ENCODE assay signal across 26 cellular contexts in genomic region chr11:93603225-93603624, GRCh38.
"Had no signal": no experiment of that assay in that cellular context is flagged by ENCODE, and none has a peak within 500 bp of the region (broad histone marks: within the 10 kb centered on the region; RNA-seq: fewer than 3 reads in every experiment).

No MANE protein-coding gene starts in this region.

- H3K9me3 ChIP-seq: Peyer's patch, SJSA1 had no signal

- H3K27ac Mint-ChIP-seq: activated B cell treated with CpG ODN at 0.5 μM for 24 hours; activated CD4-positive, alpha-beta T cell treated with anti-CD3 and anti-CD28 coated beads, Interleukin-2, amount 10 ng/mL, durations not matched to agents 24 days and 14 days; activated CD8-positive, alpha-beta memory T cell treated with anti-CD3 and anti-CD28 coated beads, Interleukin-2, amount 10 ng/mL, durations not matched to agents 7 days and 5 days; activated naive CD4-positive, alpha-beta T cell treated with anti-CD3 and anti-CD28 coated beads for 36 hours; activated naive CD8-positive, alpha-beta T cell; activated T-cell treated with anti-CD3 and anti-CD28 coated beads, Interleukin-2, amount 50 U/mL, for 24 hours; T-helper 17 cell had no signal

- H3K27ac ChIP-seq: brain microvascular endothelial cell, cardiac muscle cell, Peyer's patch, SJSA1 had no signal

- DNase-seq: activated B cell treated with CpG ODN at 0.5 μM for 24 hours; activated CD4-positive, alpha-beta T cell treated with anti-CD3 and anti-CD28 coated beads for 1 hour; activated CD4-positive, alpha-beta T cell treated with anti-CD3 and anti-CD28 coated beads, Interleukin-2, amount 10 ng/mL, durations not matched to agents 24 days and 14 days; activated CD4-positive, alpha-beta T cell treated with anti-CD3 and anti-CD28 coated beads, Interleukin-2, amount 50 U/mL, for 48 hours; activated CD8-positive, alpha-beta memory T cell treated with anti-CD3 and anti-CD28 coated beads, Interleukin-2, amount 10 ng/mL, durations not matched to agents 7 days and 5 days; activated effector memory CD4-positive, alpha-beta T cell treated with anti-CD3 and anti-CD28 coated beads, Interleukin-2, amount 50 U/mL, for 16 hours; activated naive CD4-positive, alpha-beta T cell treated with anti-CD3 and anti-CD28 coated beads for 36 hours; activated T-cell treated with anti-CD3 and anti-CD28 coated beads, Interleukin-2, amount 50 U/mL, for 24 hours; brain microvascular endothelial cell; MM.1S; NCI-H1092 treated with DMSO at 0.1 percent for 48 hours; NCI-H1417 treated with DMSO at 0.1 percent for 48 hours; NCI-H187; NCI-H2081; NCI-H510A treated with DMSO at 0.1 percent for 48 hours; NK-92 treated with Interleukin-12 subunit alpha and Interleukin-12 subunit beta, amount 100 ng/mL, for 24 hours; OCI-M1; Peyer's patch; SHP77; T-helper 17 cell; T-helper 9 cell had no signal

- H3K27me3 ChIP-seq: brain microvascular endothelial cell, cardiac muscle cell, Peyer's patch, SJSA1 had no signal

- H3K4me1 Mint-ChIP-seq: activated B cell treated with CpG ODN at 0.5 μM for 24 hours; activated CD4-positive, alpha-beta T cell treated with anti-CD3 and anti-CD28 coated beads, Interleukin-2, amount 10 ng/mL, durations not matched to agents 24 days and 14 days; activated CD8-positive, alpha-beta memory T cell treated with anti-CD3 and anti-CD28 coated beads, Interleukin-2, amount 10 ng/mL, durations not matched to agents 7 days and 5 days had no signal

- H3K4me3 Mint-ChIP-seq: activated B cell treated with CpG ODN at 0.5 μM for 24 hours; activated CD4-positive, alpha-beta T cell treated with anti-CD3 and anti-CD28 coated beads, Interleukin-2, amount 10 ng/mL, durations not matched to agents 24 days and 14 days; activated CD8-positive, alpha-beta memory T cell treated with anti-CD3 and anti-CD28 coated beads, Interleukin-2, amount 10 ng/mL, durations not matched to agents 7 days and 5 days; activated naive CD4-positive, alpha-beta T cell treated with anti-CD3 and anti-CD28 coated beads for 36 hours; activated naive CD8-positive, alpha-beta T cell; activated T-cell treated with anti-CD3 and anti-CD28 coated beads, Interleukin-2, amount 50 U/mL, for 24 hours; T-helper 17 cell had no signal

- H3K9me3 Mint-ChIP-seq: activated B cell treated with CpG ODN at 0.5 μM for 24 hours; activated CD4-positive, alpha-beta T cell treated with anti-CD3 and anti-CD28 coated beads, Interleukin-2, amount 10 ng/mL, durations not matched to agents 24 days and 14 days; activated naive CD4-positive, alpha-beta T cell treated with anti-CD3 and anti-CD28 coated beads for 36 hours; activated T-cell treated with anti-CD3 and anti-CD28 coated beads, Interleukin-2, amount 50 U/mL, for 24 hours had no signal

- H3K36me3 Mint-ChIP-seq: activated CD8-positive, alpha-beta memory T cell treated with anti-CD3 and anti-CD28 coated beads, Interleukin-2, amount 10 ng/mL, durations not matched to agents 7 days and 5 days; activated naive CD8-positive, alpha-beta T cell had no signal

- H3K4me1 ChIP-seq: Peyer's patch, SJSA1 had no signal

- H3K36me3 ChIP-seq: brain microvascular endothelial cell, cardiac muscle cell, Peyer's patch, SJSA1 had no signal

- H3K4me3 ChIP-seq: cardiac muscle cell, Peyer's patch, SJSA1 had no signal

- FAIRE-seq: colon, TTC549 had no signal

- ATAC-seq: activated CD8-positive, alpha-beta memory T cell treated with anti-CD3 and anti-CD28 coated beads, Interleukin-2, amount 10 ng/mL, durations not matched to agents 7 days and 5 days; T-helper 17 cell had no signal
